In genomic region chr3:148227534-148227933, GRCh38 we compare ENCODE assay signal across 23 cellular contexts.
A peak's percentile ranks its signal among the peaks of the same experiment; 100 is the strongest.
DNase-seq lines count a peak whose midpoint lies in the region; ATAC-seq and TF ChIP-seq lines count a peak whose summit lies in the region.
"Had no signal": no experiment of that assay in that cellular context is flagged by ENCODE, and none has a peak within 500 bp of the region (broad histone marks: within the 10 kb centered on the region; RNA-seq: fewer than 3 reads in every experiment).

No MANE protein-coding gene starts in this region.

- 85% methylated on average over 1 of the region's 1 CpG for WGBS in right cardiac atrium

- H3K27ac ChIP-seq in RWPE1 (no peak overlapping the region), epithelial cell of prostate (peak overlapping the region; percentile 0), right cardiac atrium (ENCODE audit: low read length) (no peak overlapping the region)
- H3K27ac ChIP-seq: A549; BLaER1 treated with 17β-estradiol and CSF1 and Interleukin-3, amounts not matched to agents 10 nM and 100 nM; body of pancreas; uterus had no signal

- intact Hi-C loops in right cardiac atrium (cut with DNase I), result no loop called here

- CTCF ChIA-PET in RWPE1 (lab: Yijun Ruan, JAX), result no interaction called here

- H3K4me1 ChIP-seq in right cardiac atrium (ENCODE audit: control insufficient read depth, insufficient read depth, low read length), result no peaks in the 10 kb centered on the region
- H3K4me1 ChIP-seq: A549, body of pancreas, uterus had no signal

- DNase-seq in DMS114 treated with DMSO at 0.1 percent for 48 hours (lab: John Stamatoyannopoulos, UW; ENCODE audit: unreplicated experiment) (peak; percentile 29), RWPE1 (ENCODE audit: low spot score) (peak; percentile 5), epithelial cell of prostate (ENCODE audit: low read depth, low spot score) (no peak), left kidney (ENCODE audit: low read depth, low spot score) (peak; percentile 7), inferior parietal cortex (ENCODE audit: extremely low spot score) (no peak), DMS153 treated with DMSO at 0.1 percent for 48 hours (lab: John Stamatoyannopoulos, UW; ENCODE audit: unreplicated experiment) (no peak), right cardiac atrium (no peak)
- DNase-seq: activated CD4-positive, alpha-beta T cell treated with anti-CD3 and anti-CD28 coated beads for 1 hour; activated naive CD4-positive, alpha-beta T cell treated with anti-CD3 and anti-CD28 coated beads, Interleukin-2, amount 50 U/mL, for 16 hours; activated T-cell treated with anti-CD3 and anti-CD28 coated beads, Interleukin-2, amount 50 U/mL, for 72 hours; body of pancreas; Calu3; left ventricle myocardium superior; MG63; NCI-H1436 treated with DMSO at 0.1 percent for 48 hours; NCI-H2171; NCI-H526; nucleus accumbens; SW 1271; uterus had no signal

- ATAC-seq in GM19324 (IDR thresholded peaks at IDR 0.05; ENCODE audit: low FRiP score, unreplicated experiment) (no peak), right cardiac atrium (no peak)
- ATAC-seq: A549; activated T-cell treated with anti-CD3 and anti-CD28 coated beads, Interleukin-2, amount 50 U/mL, for 72 hours; body of pancreas; left ventricle myocardium superior had no signal

- no peak overlapping the region for H3K4me3 ChIP-seq in right cardiac atrium (ENCODE audit: low read length)
- H3K4me3 ChIP-seq: A549; BLaER1 treated with 17β-estradiol and CSF1 and Interleukin-3, amounts not matched to agents 10 nM and 100 nM; body of pancreas; MG63; uterus had no signal

- POLR2A ChIA-PET in RWPE1 (lab: Yijun Ruan, JAX; ENCODE audit: low non-redundant PET), result no interaction called here

- TF ChIP-seq CTCF in RWPE1 (conservative IDR thresholded peaks at IDR 0.05; ENCODE audit: low read depth), result no peak

- no peaks in the 10 kb centered on the region for H3K27me3 ChIP-seq in right cardiac atrium (ENCODE audit: control insufficient read depth, insufficient read depth)
- H3K27me3 ChIP-seq: BLaER1 treated with 17β-estradiol and CSF1 and Interleukin-3, amounts not matched to agents 10 nM and 100 nM; body of pancreas; MG63; uterus had no signal

- H3K9me3 ChIP-seq in right cardiac atrium (ENCODE audit: control insufficient read depth, low read length), result no peaks in the 10 kb centered on the region
- H3K9me3 ChIP-seq: A549; BLaER1 treated with 17β-estradiol and CSF1 and Interleukin-3, amounts not matched to agents 10 nM and 100 nM; body of pancreas; MG63; uterus had no signal

Comparison
In these comparisons a context has a peak if more than half of its experiments do, and no peak if none do; other contexts are left out.
1. DNase-seq: peak in DMS114 treated with DMSO at 0.1 percent for 48 hours (single experiment), RWPE1 (single experiment) and left kidney (single experiment); none in epithelial cell of prostate (single experiment), inferior parietal cortex (single experiment), DMS153 treated with DMSO at 0.1 percent for 48 hours (single experiment) and right cardiac atrium (0 of 3).